In the genomic region with DNA sequence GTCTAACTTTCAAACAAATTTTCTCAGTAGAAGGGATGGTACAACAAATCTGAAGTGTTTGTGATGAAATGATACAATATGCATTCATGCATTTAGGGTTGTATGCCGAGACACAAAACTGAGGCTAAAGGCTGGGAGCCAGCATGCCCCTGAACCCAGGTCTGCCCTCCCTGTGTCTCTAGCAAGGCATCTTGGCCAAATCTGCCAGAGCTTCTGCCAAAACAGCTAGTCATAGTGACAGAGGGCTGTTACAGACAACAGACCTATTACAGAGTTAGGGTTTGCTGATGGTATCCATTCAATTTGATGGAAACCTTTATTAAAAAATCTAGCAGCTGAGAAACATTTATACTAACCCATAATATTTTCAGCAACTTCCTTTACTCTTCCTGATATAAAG, we compare ENCODE assay signal across 26 cellular contexts. TPM values are rescaled to one million over a fixed set of nuclear protein-coding genes. Genes with fewer than 3 reads are reported as not detected.
"Had no signal": no experiment of that assay in that cellular context is flagged by ENCODE, and none has a peak within 500 bp of the region (broad histone marks: within the 10 kb centered on the region; RNA-seq: fewer than 3 reads in every experiment).

No MANE protein-coding gene starts in this region.

- H3K36me3 ChIP-seq: ascending aorta, Peyer's patch had no signal

- ATAC-seq: activated CD4-positive, CD25-positive, alpha-beta regulatory T cell treated with anti-CD3 and anti-CD28 coated beads, Interleukin-2, amount 50 U/mL, for 24 hours; activated CD8-positive, alpha-beta T cell treated with anti-CD3 and anti-CD28 coated beads for 36 hours; activated naive CD4-positive, alpha-beta T cell treated with anti-CD3 and anti-CD28 coated beads, Interleukin-2, amount 50 U/mL, for 72 hours; activated naive CD8-positive, alpha-beta T cell treated with anti-CD3 and anti-CD28 coated beads, Interleukin-2, amount 50 U/mL, for 24 hours; activated T-cell treated with anti-CD3 and anti-CD28 coated beads, Interleukin-2, amount 50 U/mL, for 72 hours; body of pancreas had no signal

- H3K27me3 ChIP-seq: ascending aorta, body of pancreas, Peyer's patch had no signal

- H3K9me3 ChIP-seq: ascending aorta, body of pancreas, Peyer's patch had no signal

- H3K4me1 ChIP-seq: ascending aorta, body of pancreas had no signal

- DNase-seq: activated CD4-positive, alpha-beta T cell treated with anti-CD3 and anti-CD28 coated beads for 4 hours; activated CD8-positive, alpha-beta memory T cell treated with anti-CD3 and anti-CD28 coated beads, Interleukin-2, amount 50 U/mL, for 4 hours; activated CD8-positive, alpha-beta T cell treated with anti-CD3 and anti-CD28 coated beads for 36 hours; activated naive CD8-positive, alpha-beta T cell treated with anti-CD3 and anti-CD28 coated beads, Interleukin-2, amount 50 U/mL, for 24 hours; activated T-cell treated with anti-CD3 and anti-CD28 coated beads, Interleukin-2, amount 50 U/mL, for 72 hours; amniotic stem cell; body of pancreas; IMR-90; KG1; NCI-H1092; NCI-H1417 treated with DMSO at 0.1 percent for 48 hours; NCI-H1694; NCI-H2029; NCI-H2107; NCI-H2171 treated with DMSO at 0.1 percent for 48 hours; NCI-H226; NCI-H510A; NCI-H526 treated with DMSO at 0.1 percent for 48 hours; NCI-H82; Peyer's patch; SHP77 treated with DMSO at 0.1 percent for 48 hours had no signal

- H3K27ac ChIP-seq: ascending aorta, body of pancreas, Peyer's patch, RWPE1 had no signal

- H3K4me3 ChIP-seq: ascending aorta, body of pancreas, Peyer's patch had no signal

RNA-seq across cellular contexts. Expression of gene SYCP3, which starts 53.1 kb away (rescaled TPM):
- total RNA-seq: ascending aorta, IMR-90, MCF 10A, Peyer's patch had no signal
